In the genomic region with DNA sequence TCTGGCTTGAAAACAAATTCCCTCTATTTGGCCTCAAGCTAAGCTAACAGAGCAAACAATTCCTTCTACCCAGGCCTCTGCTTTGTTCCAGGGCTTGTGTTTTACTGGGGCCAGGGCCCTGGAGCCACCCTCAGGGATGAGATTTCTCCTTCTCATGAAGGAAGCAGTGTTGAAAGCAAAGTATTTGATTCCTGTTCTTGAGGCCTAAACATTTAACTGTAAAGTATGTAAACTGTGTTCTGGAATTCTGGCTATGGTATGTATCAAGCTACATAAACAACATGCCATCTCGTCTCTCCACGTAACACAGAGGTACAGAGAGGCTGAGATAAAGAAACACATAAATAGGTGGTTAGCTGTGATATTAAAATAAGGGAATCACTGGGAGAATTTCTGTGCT, we compare ENCODE assay signal across 21 cellular contexts.
"Had no signal": no experiment of that assay in that cellular context is flagged by ENCODE, and none has a peak within 500 bp of the region (broad histone marks: within the 10 kb centered on the region; RNA-seq: fewer than 3 reads in every experiment).

No MANE protein-coding gene starts in this region.

- H3K27ac ChIP-seq: dorsolateral prefrontal cortex, foreskin keratinocyte, right atrium auricular region, vagina, VCaP had no signal

- H3K27me3 Mint-ChIP-seq: activated naive CD4-positive, alpha-beta T cell treated with anti-CD3 and anti-CD28 coated beads, Interleukin-2, amount 50 U/mL, for 24 hours; naive B cell had no signal

- H3K36me3 ChIP-seq: right atrium auricular region, transverse colon, vagina had no signal

- H3K9me3 Mint-ChIP-seq: activated naive CD4-positive, alpha-beta T cell treated with anti-CD3 and anti-CD28 coated beads, Interleukin-2, amount 50 U/mL, for 24 hours had no signal

- DNase-seq: activated CD4-positive, alpha-beta T cell treated with anti-CD3 and anti-CD28 coated beads, Interleukin-2, amount 50 U/mL, for 4 hours; activated CD4-positive, CD25-positive, alpha-beta regulatory T cell treated with anti-CD3 and anti-CD28 coated beads, Interleukin-2, amount 50 U/mL, for 72 hours; activated gamma-delta T cell; activated T-cell treated with anti-CD3 and anti-CD28 coated beads, Interleukin-2, amount 50 U/mL, for 72 hours; dorsolateral prefrontal cortex; foreskin keratinocyte; head of caudate nucleus; kidney glomerular epithelial cell; left ventricle myocardium superior; mucosa of descending colon; naive B cell; stimulated activated CD4-positive, alpha-beta T cell treated with anti-CD3 and anti-CD28 coated beads, Interleukin-12 subunit alpha, Interleukin-12 subunit beta, amount 100 ng/mL, for 4 hours; stimulated activated CD4-positive, alpha-beta T cell treated with anti-CD3 and anti-CD28 coated beads, Interleukin-1b, Interleukin-23, amount 100 ng/mL, for 48 hours; stimulated activated naive CD8-positive, alpha-beta T cell treated with anti-CD3 and anti-CD28 coated beads, Interleukin-15, Interleukin-2, amounts not matched to agents 100 U/mL and 50 U/mL, for 24 hours; T-helper 2 cell; transverse colon had no signal

- H3K27me3 ChIP-seq: dorsolateral prefrontal cortex, foreskin keratinocyte, right atrium auricular region, transverse colon, vagina had no signal

- H3K4me1 Mint-ChIP-seq: activated naive CD4-positive, alpha-beta T cell treated with anti-CD3 and anti-CD28 coated beads, Interleukin-2, amount 50 U/mL, for 24 hours; naive B cell had no signal

- H3K9me3 ChIP-seq: mucosa of descending colon, right atrium auricular region, transverse colon, vagina had no signal

- H3K27ac Mint-ChIP-seq: activated naive CD4-positive, alpha-beta T cell treated with anti-CD3 and anti-CD28 coated beads, Interleukin-2, amount 50 U/mL, for 24 hours; activated T-cell treated with anti-CD3 and anti-CD28 coated beads, Interleukin-2, amount 50 U/mL, for 72 hours; naive B cell had no signal

- H3K4me3 ChIP-seq: dorsolateral prefrontal cortex, mucosa of descending colon, right atrium auricular region, transverse colon, vagina had no signal

- H3K4me1 ChIP-seq: foreskin keratinocyte, right atrium auricular region, transverse colon, vagina had no signal

- H3K4me3 Mint-ChIP-seq: activated naive CD4-positive, alpha-beta T cell treated with anti-CD3 and anti-CD28 coated beads, Interleukin-2, amount 50 U/mL, for 24 hours; activated T-cell treated with anti-CD3 and anti-CD28 coated beads, Interleukin-2, amount 50 U/mL, for 72 hours; naive B cell; neural crest cell had no signal
